In genomic region chr4:83782591-83782990, GRCh38 we compare ENCODE assay signal across 25 cellular contexts.
"Had no signal": no experiment of that assay in that cellular context is flagged by ENCODE, and none has a peak within 500 bp of the region (broad histone marks: within the 10 kb centered on the region; RNA-seq: fewer than 3 reads in every experiment).

No MANE protein-coding gene starts in this region.

- H3K36me3 ChIP-seq: brain microvascular endothelial cell, ovary, prostate gland, right atrium auricular region, spleen, thoracic aorta, upper lobe of left lung had no signal

- H3K79me2 ChIP-seq: hepatocyte had no signal

- H3K27me3 ChIP-seq: brain microvascular endothelial cell, hepatocyte, ovary, right atrium auricular region, spleen, upper lobe of left lung had no signal

- H3K9me3 ChIP-seq: ovary, prostate gland, right atrium auricular region, spleen, thoracic aorta, upper lobe of left lung had no signal

- H3K4me1 ChIP-seq: prostate gland, right atrium auricular region, spleen, upper lobe of left lung had no signal

- H3K4me2 ChIP-seq: hepatocyte had no signal

- H2AFZ ChIP-seq: hepatocyte had no signal

- H3K27ac ChIP-seq: brain microvascular endothelial cell, epithelial cell of prostate, hepatocyte, ovary, prostate gland, right atrium auricular region, spleen, thoracic aorta, upper lobe of left lung had no signal

- H3K4me3 ChIP-seq: hepatocyte, ovary, prostate gland, right atrium auricular region, spleen, thoracic aorta, upper lobe of left lung had no signal

- DNase-seq: activated CD4-positive, alpha-beta T cell treated with anti-CD3 and anti-CD28 coated beads, Interleukin-2, amount 10 ng/mL, durations not matched to agents 7 days and 5 days; activated CD4-positive, CD25-positive, alpha-beta regulatory T cell treated with anti-CD3 and anti-CD28 coated beads, Interleukin-2, amount 50 U/mL, for 72 hours; activated CD8-positive, alpha-beta memory T cell treated with anti-CD3 and anti-CD28 coated beads, Interleukin-2, amount 10 ng/mL, durations not matched to agents 7 days and 5 days; activated CD8-positive, alpha-beta T cell treated with anti-CD3 and anti-CD28 coated beads for 36 hours; activated effector memory CD4-positive, alpha-beta T cell treated with anti-CD3 and anti-CD28 coated beads, Interleukin-2, amount 50 U/mL, for 16 hours; activated T-cell treated with anti-CD3 and anti-CD28 coated beads for 4 hours; aorta; brain microvascular endothelial cell; central memory CD4-positive, alpha-beta T cell; effector memory CD8-positive, alpha-beta T cell; left ventricle myocardium superior; mammary epithelial cell; ovary; spleen; stimulated activated CD4-positive, alpha-beta T cell treated with anti-CD3 and anti-CD28 coated beads, Interleukin-4, amount 100 ng/mL, for 1 hour; stimulated activated naive CD4-positive, alpha-beta T cell; SW 1271; T-helper 17 cell; upper lobe of left lung had no signal

- ATAC-seq: activated CD8-positive, alpha-beta memory T cell treated with anti-CD3 and anti-CD28 coated beads, Interleukin-2, amount 10 ng/mL, durations not matched to agents 7 days and 5 days; activated CD8-positive, alpha-beta T cell treated with anti-CD3 and anti-CD28 coated beads for 36 hours; effector memory CD8-positive, alpha-beta T cell; left ventricle myocardium superior; natural killer cell treated with Interleukin-12 subunit alpha and Interleukin-12 subunit beta and Interleukin-15 and Interleukin-18, amount 100 ng/mL, for 72 hours; T-helper 17 cell had no signal
